Comparison of ENCODE assay signal across 14 cellular contexts in the genomic region with DNA sequence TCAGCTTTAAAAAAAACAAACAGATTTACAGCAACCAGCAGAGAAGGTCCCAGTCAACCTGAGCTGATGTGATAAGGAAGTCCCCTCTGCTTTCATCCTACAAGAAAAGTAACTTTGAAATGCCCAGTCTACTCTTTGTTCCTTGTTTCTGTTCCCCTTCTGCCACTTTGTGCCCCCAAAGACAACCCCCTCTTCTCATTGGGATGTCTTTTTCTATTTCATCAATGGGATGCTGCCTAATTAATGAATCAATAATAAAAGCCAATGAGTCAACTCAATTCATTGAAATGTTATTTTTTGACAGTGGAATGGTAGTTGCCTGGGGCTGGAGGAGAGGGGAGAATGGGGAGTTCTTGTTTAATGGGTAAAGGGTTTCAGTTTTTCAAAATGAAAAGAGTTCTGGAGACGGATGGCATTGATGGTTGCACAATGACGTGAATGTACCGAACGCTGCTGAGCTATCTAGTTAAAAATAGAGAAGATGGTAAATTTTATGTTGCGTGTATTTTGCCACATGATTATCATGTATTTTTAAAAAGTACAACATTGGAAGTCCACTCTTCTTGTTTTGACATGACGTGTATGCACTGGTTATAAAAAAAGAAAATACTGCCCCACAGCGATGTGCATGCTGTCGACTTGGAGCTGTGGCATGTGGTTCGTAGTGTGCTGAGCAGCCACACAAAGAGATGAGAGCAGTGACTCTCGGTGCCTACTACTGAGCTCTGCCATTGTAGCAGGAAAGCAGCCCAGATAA. TPM values are rescaled to one million over a fixed set of nuclear protein-coding genes. Genes with fewer than 3 reads are reported as not detected.
DNase-seq lines count a peak whose midpoint lies in the region; ATAC-seq and TF ChIP-seq lines count a peak whose summit lies in the region.
"Had no signal": no experiment of that assay in that cellular context is flagged by ENCODE, and none has a peak within 500 bp of the region (broad histone marks: within the 10 kb centered on the region; RNA-seq: fewer than 3 reads in every experiment).

No MANE protein-coding gene starts in this region.

- peak overlapping the region in 36 of 59 donors; percentile 2 to 73 (median 49) for H3K27ac ChIP-seq in dorsolateral prefrontal cortex
- H3K27ac ChIP-seq: VCaP had no signal

- DNase-seq in GM06990 (ENCODE audit: extremely low read depth, insufficient read length) (peak; percentile 78), GM20000 (ENCODE audit: low spot score) (peak; percentile 37), dorsolateral prefrontal cortex (no peak), GDM1 (lab: John Stamatoyannopoulos, UW) (no peak), HUDEP-2 (lab: John Stamatoyannopoulos, UW; ENCODE audit: unreplicated experiment in 76 of 76) (no peak)
- no peak for DNase-seq in activated CD4-positive, alpha-beta T cell treated with anti-CD3 and anti-CD28 coated beads, Interleukin-2, amount 50 U/mL, for 1 hour
- DNase-seq: cortex of kidney, DMS 273 treated with DMSO at 0.1 percent for 48 hours, H9, MM.1S had no signal

- no peaks in the 10 kb centered on the region for H3K27me3 ChIP-seq in GM06990 (replicated peaks; ENCODE audit: control insufficient read depth, insufficient read depth, low read length)
- H3K27me3 ChIP-seq in dorsolateral prefrontal cortex = peaks cover 0 to 20% (median 0%) of the 10 kb centered on the region in 45 donors

- ATAC-seq in HG03439 (IDR thresholded peaks at IDR 0.05; ENCODE audit: unreplicated experiment) (peak; percentile 54), GM19397 (IDR thresholded peaks at IDR 0.05; ENCODE audit: unreplicated experiment) (no peak)
- ATAC-seq: Right ventricle myocardium inferior had no signal

- TF ChIP-seq CTCF in GM06990 (IDR thresholded peaks at IDR 0.05; ENCODE audit: insufficient read depth, low read length, poor library complexity, severe bottlenecking) (peak; percentile 15), GM20000 (IDR thresholded peaks at IDR 0.05; ENCODE audit: extremely low read depth, missing control alignments) (no peak), dorsolateral prefrontal cortex (IDR thresholded peaks at IDR 0.05 in 54 of 56, conservative IDR thresholded peaks at IDR 0.05 in 2 of 56; ENCODE audit: low read depth in 1 of 56, partially characterized antibody in 56 of 56) (no peak)

- intact Hi-C loops in dorsolateral prefrontal cortex (cut with DNase I) = no loop called here

- H3K4me3 ChIP-seq in GM06990 (replicated peaks; ENCODE audit: low read depth, low read length) (peak overlapping the region; percentile 2; the same call in 1 of the 2 replicates), dorsolateral prefrontal cortex (no peak overlapping the region)

- no peaks in the 10 kb centered on the region for H3K36me3 ChIP-seq in GM06990 (ENCODE audit: control insufficient read depth, insufficient read depth, low read length)

RNA-seq across cellular contexts. Expression of a gene that starts 22.4 kb away (rescaled TPM):
- 100 to 1,000 TPM in 75 of 120 experiments, 10 to 100 TPM in 45; 50.7 to 418 (median 112) TPM for total RNA-seq in dorsolateral prefrontal cortex

Comparison
In these comparisons a context has a peak if more than half of its experiments do, and no peak if none do; other contexts are left out.
1. DNase-seq: peak in GM06990 (single experiment) and GM20000 (single experiment); none in dorsolateral prefrontal cortex (0 of 10), GDM1 (single experiment), HUDEP-2 (0 of 76) and activated CD4-positive, alpha-beta T cell treated with anti-CD3 and anti-CD28 coated beads, Interleukin-2, amount 50 U/mL, for 1 hour (single experiment).